Comparison of ENCODE assay signal across 22 cellular contexts in the genomic region with DNA sequence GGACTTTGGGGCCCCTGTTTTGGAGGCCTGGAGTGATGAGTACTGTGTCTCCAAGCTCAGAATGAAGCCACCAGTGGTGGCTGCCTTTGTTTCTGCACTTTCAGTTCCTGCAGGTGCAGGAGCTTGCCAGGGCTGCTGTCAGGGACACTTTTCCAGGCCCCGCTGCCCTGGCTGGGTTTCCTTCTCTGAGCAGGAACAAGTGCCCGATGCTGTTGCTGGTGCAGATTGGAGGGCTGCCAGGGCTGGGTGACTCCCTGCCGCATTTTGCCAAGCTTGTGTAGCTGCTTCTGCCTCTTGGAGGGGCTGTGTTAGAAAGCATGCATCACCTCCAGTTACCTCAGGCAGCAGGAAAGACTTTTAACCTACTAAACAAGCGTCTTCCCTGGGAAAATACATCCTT.
"Had no signal": no experiment of that assay in that cellular context is flagged by ENCODE, and none has a peak within 500 bp of the region (broad histone marks: within the 10 kb centered on the region; RNA-seq: fewer than 3 reads in every experiment).

No MANE protein-coding gene starts in this region.

- H3K27me3 Mint-ChIP-seq: activated CD8-positive, alpha-beta T cell treated with anti-CD3 and anti-CD28 coated beads for 36 hours; activated naive CD4-positive, alpha-beta T cell treated with anti-CD3 and anti-CD28 coated beads, Interleukin-2, amount 50 U/mL, for 24 hours had no signal

- H3K9ac ChIP-seq: KMS-11 had no signal

- H3K27ac ChIP-seq: breast epithelium, KMS-11, PC-9 had no signal

- H3K9me3 Mint-ChIP-seq: activated CD8-positive, alpha-beta T cell treated with anti-CD3 and anti-CD28 coated beads for 36 hours; activated naive CD4-positive, alpha-beta T cell treated with anti-CD3 and anti-CD28 coated beads, Interleukin-2, amount 50 U/mL, for 24 hours; T-helper 1 cell treated with Interleukin-12 subunit alpha and Interleukin-12 subunit beta and Interleukin-4 antibody, amounts not matched to agents 30 μg/mL and 1 μg/mL, for 36 hours had no signal

- H3K27me3 ChIP-seq: breast epithelium had no signal

- H3K4me2 ChIP-seq: KMS-11, PC-9 had no signal

- H3K4me3 Mint-ChIP-seq: activated CD8-positive, alpha-beta T cell treated with anti-CD3 and anti-CD28 coated beads for 36 hours; activated naive CD4-positive, alpha-beta T cell treated with anti-CD3 and anti-CD28 coated beads, Interleukin-2, amount 50 U/mL, for 24 hours; activated T-helper 1 cell treated with anti-CD3 and anti-CD28 coated beads, Interleukin-12 subunit alpha, Interleukin-12 subunit beta, Interleukin-2, Interleukin-4 antibody, amounts not matched to agents 30 ng/mL and 10 ng/mL and 1 ng/mL, durations not matched to agents 14 hours and 24 hours and 36 hours; T-helper 1 cell treated with Interleukin-12 subunit alpha and Interleukin-12 subunit beta and Interleukin-4 antibody, amounts not matched to agents 30 μg/mL and 1 μg/mL, for 36 hours had no signal

- DNase-seq: activated CD4-positive, alpha-beta T cell treated with anti-CD3 and anti-CD28 coated beads for 4 hours; activated CD8-positive, alpha-beta memory T cell treated with anti-CD3 and anti-CD28 coated beads, Interleukin-2, amount 50 U/mL, for 48 hours; activated CD8-positive, alpha-beta T cell treated with anti-CD3 and anti-CD28 coated beads for 36 hours; activated effector memory CD4-positive, alpha-beta T cell treated with Interleukin-2 at 50 U/mL for 16 hours; activated naive CD4-positive, alpha-beta T cell; activated T-cell treated with anti-CD3 and anti-CD28 coated beads, Interleukin-2, amount 50 U/mL, for 1 hour; aorta; central memory CD4-positive, alpha-beta T cell; MV-4-11; NCI-H1092 treated with DMSO at 0.1 percent for 48 hours; NCI-H1436; NCI-H1694 treated with DMSO at 0.1 percent for 48 hours; NCI-H2081 treated with DMSO at 0.1 percent for 48 hours; NCI-H526; NCI-H82; PC-9; SHP77 treated with DMSO at 0.1 percent for 48 hours had no signal

- H3K27ac Mint-ChIP-seq: activated CD8-positive, alpha-beta T cell treated with anti-CD3 and anti-CD28 coated beads for 36 hours; activated naive CD4-positive, alpha-beta T cell treated with anti-CD3 and anti-CD28 coated beads, Interleukin-2, amount 50 U/mL, for 24 hours; activated T-helper 1 cell treated with anti-CD3 and anti-CD28 coated beads, Interleukin-12 subunit alpha, Interleukin-12 subunit beta, Interleukin-2, Interleukin-4 antibody, amounts not matched to agents 30 ng/mL and 10 ng/mL and 1 ng/mL, durations not matched to agents 14 hours and 24 hours and 36 hours; T-helper 1 cell treated with Interleukin-12 subunit alpha and Interleukin-12 subunit beta and Interleukin-4 antibody, amounts not matched to agents 30 μg/mL and 1 μg/mL, for 36 hours had no signal

- H2AFZ ChIP-seq: PC-9 had no signal

- H3K9me3 ChIP-seq: breast epithelium had no signal

- H3K4me1 ChIP-seq: breast epithelium had no signal
